In genomic region chr2:207143131-207143473, GRCh38 we compare ENCODE assay signal across 8 cellular contexts. TPM values are rescaled to one million over a fixed set of nuclear protein-coding genes. Genes with fewer than 3 reads are reported as not detected.
DNase-seq lines count a peak whose midpoint lies in the region; ATAC-seq and TF ChIP-seq lines count a peak whose summit lies in the region.

No MANE protein-coding gene starts in this region.

- H3K4me3 ChIP-seq in CD4-positive, alpha-beta memory T cell (ENCODE audit: low read length in 2 of 2), result no peak overlapping the region
- no peak overlapping the region for H3K4me3 ChIP-seq in WERI-Rb-1 (ENCODE audit: low read depth, low read length)

- no peak for ATAC-seq in GM21529 (IDR thresholded peaks at IDR 0.05; ENCODE audit: unreplicated experiment)

- peak overlapping the region; percentile 69 for H3K27ac ChIP-seq in CD4-positive, alpha-beta memory T cell (ENCODE audit: low read depth, low read length)
- no peak overlapping the region for H3K27ac ChIP-seq in WERI-Rb-1

- H3K9me3 Mint-ChIP-seq in CD4-positive, alpha-beta memory T cell, result peaks cover 0 to 2% (median 0%) of the 10 kb centered on the region in 8 donors
- no peaks in the 10 kb centered on the region for H3K9me3 Mint-ChIP-seq in neural crest cell

- peak overlapping the region; percentile 84 to 96 (median 93) for H3K27ac Mint-ChIP-seq in CD4-positive, alpha-beta memory T cell
- H3K27ac Mint-ChIP-seq in neural crest cell (ENCODE audit: unreplicated experiment), result peak overlapping the region; percentile 81

- POLR2A ChIA-PET in CD4-positive, alpha-beta memory T cell (lab: Charles Lee; ENCODE audit: partially characterized antibody), result interaction anchor here (0.8 to 5.8 kb wide), 13 partner anchors 10 to 387 kb away, joined by 3 to 298 read pairs (median 9); partner anchors contain the start of genes CREB1 and KLF7

- DNase-seq in CD4-positive, alpha-beta memory T cell, result no peak
- DNase-seq in KG1 (lab: John Stamatoyannopoulos, UW) (peak; percentile 85), dermis blood vessel endothelial cell (peak; percentile 66), neural crest cell (ENCODE audit: low read depth, low spot score) (no peak), NCI-H146 treated with DMSO at 0.1 percent for 48 hours (lab: John Stamatoyannopoulos, UW; ENCODE audit: unreplicated experiment) (no peak), WERI-Rb-1 (no peak)
- DNase-seq in stimulated activated CD4-positive, alpha-beta T cell treated with anti-CD3 and anti-CD28 coated beads, Interleukin-2, amount 100 ng/mL, for 48 hours, result no peak

- H3K36me3 Mint-ChIP-seq in CD4-positive, alpha-beta memory T cell, result peaks cover 10 to 15% of the 10 kb centered on the region in 2 donors
- H3K36me3 Mint-ChIP-seq in neural crest cell (ENCODE audit: low read depth), result no peaks in the 10 kb centered on the region

- no peaks in the 10 kb centered on the region for H3K9me3 ChIP-seq in CD4-positive, alpha-beta memory T cell (ENCODE audit: control insufficient read depth in 1 of 2, low read length in 2 of 2)
- no peaks in the 10 kb centered on the region for H3K9me3 ChIP-seq in WERI-Rb-1 (ENCODE audit: severe bottlenecking)

- CTCF ChIA-PET in CD4-positive, alpha-beta memory T cell (lab: Charles Lee; ENCODE audit: partially characterized antibody), result interaction anchor here (0.7 to 3.9 kb wide), 11 partner anchors 12 to 387 kb away, joined by 3 to 42 read pairs (median 4); partner anchors contain the start of genes CREB1 and KLF7

- peaks cover 58% of the 10 kb centered on the region for H3K4me1 ChIP-seq in CD4-positive, alpha-beta memory T cell (ENCODE audit: insufficient read depth, low read length)

- H3K4me1 Mint-ChIP-seq in CD4-positive, alpha-beta memory T cell, result peaks cover 49 to 81% (median 69%) of the 10 kb centered on the region in 4 donors
- peaks cover 54% of the 10 kb centered on the region for H3K4me1 Mint-ChIP-seq in neural crest cell

- no peaks in the 10 kb centered on the region for H3K36me3 ChIP-seq in CD4-positive, alpha-beta memory T cell (ENCODE audit: insufficient read depth, low read length)
- no peaks in the 10 kb centered on the region for H3K36me3 ChIP-seq in WERI-Rb-1

- H3K27me3 Mint-ChIP-seq in CD4-positive, alpha-beta memory T cell, result no peaks in the 10 kb centered on the region
- H3K27me3 Mint-ChIP-seq in neural crest cell (ENCODE audit: low read depth), result no peaks in the 10 kb centered on the region

- TF ChIP-seq CTCF in neural crest cell (conservative IDR thresholded peaks at IDR 0.05), result no peak
- TF ChIP-seq CTCF in WERI-Rb-1 (IDR thresholded peaks at IDR 0.05; ENCODE audit: low read depth, low read length), result no peak

- peak overlapping the region; percentile 66 to 84 (median 74) for H3K4me3 Mint-ChIP-seq in CD4-positive, alpha-beta memory T cell
- H3K4me3 Mint-ChIP-seq in neural crest cell, result peak overlapping the region; percentile 38

- H3K27me3 ChIP-seq in CD4-positive, alpha-beta memory T cell (ENCODE audit: insufficient read depth, low read length), result no peaks in the 10 kb centered on the region
- H3K27me3 ChIP-seq in WERI-Rb-1 (ENCODE audit: insufficient read depth, low read depth, severe bottlenecking), result no peaks in the 10 kb centered on the region

- intact Hi-C loops in CD4-positive, alpha-beta memory T cell (cut with micrococcal nuclease), result loop anchor here (1.0 to 10.0 kb wide), 5 partner anchors 23 to 448 kb away; no protein-coding TSS in a partner anchor

RNA-seq across cellular contexts. Expression of gene KLF7, which starts 22.6 kb away (rescaled TPM):
- total RNA-seq in CD4-positive, alpha-beta memory T cell, result 10 to 100 TPM; 45.5 to 47.1 TPM
- polyA plus RNA-seq in CD4-positive, alpha-beta memory T cell, result 10 to 100 TPM; 14.1 to 17.4 TPM
- 14.0 and 20.7 TPM in 2 replicates for total RNA-seq in dermis blood vessel endothelial cell
- 17.4 and 18.4 TPM in 2 replicates for total RNA-seq in neural crest cell

Comparison
In these comparisons a context has a peak if more than half of its experiments do, and no peak if none do; other contexts are left out.
1. DNase-seq: peak in KG1 (single experiment) and dermis blood vessel endothelial cell (single experiment); none in CD4-positive, alpha-beta memory T cell (0 of 5), neural crest cell (single experiment), NCI-H146 treated with DMSO at 0.1 percent for 48 hours (single experiment), stimulated activated CD4-positive, alpha-beta T cell treated with anti-CD3 and anti-CD28 coated beads, Interleukin-2, amount 100 ng/mL, for 48 hours (0 of 2) and WERI-Rb-1 (single experiment).